In the genomic region with DNA sequence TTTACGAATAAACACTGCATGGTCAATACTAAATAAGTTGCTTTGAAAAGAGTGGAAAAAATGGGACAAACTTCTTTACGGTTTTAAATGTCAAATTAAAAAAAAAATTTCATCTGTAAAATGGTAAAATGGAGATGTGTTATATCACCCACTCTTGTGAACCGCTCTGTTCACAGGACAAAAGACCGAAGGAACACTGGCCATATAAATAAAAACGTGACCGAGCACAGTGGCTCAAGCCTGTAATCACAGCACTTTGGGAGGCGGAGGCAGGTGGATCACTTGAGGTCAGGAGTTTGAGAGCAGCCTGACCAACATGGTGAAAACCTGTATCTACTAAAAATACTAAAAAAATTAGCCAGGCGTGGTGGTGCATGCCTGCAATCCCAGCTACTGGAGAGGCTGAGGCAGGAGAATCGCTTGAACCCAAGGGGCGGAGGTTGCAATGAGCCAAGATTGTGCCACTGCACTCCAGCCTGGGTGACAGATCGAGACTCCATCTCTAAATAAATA, we compare ENCODE assay signal across 8 cellular contexts. TPM values are rescaled to one million over a fixed set of nuclear protein-coding genes. Genes with fewer than 3 reads are reported as not detected.
A peak's percentile ranks its signal among the peaks of the same experiment; 100 is the strongest.
DNase-seq lines count a peak whose midpoint lies in the region; ATAC-seq and TF ChIP-seq lines count a peak whose summit lies in the region.
"Not testable (repeated sequence)": the region's sequence is repeated elsewhere in the genome, so short reads cannot be mapped to it uniquely, and the experiment has no call there.

No MANE protein-coding gene starts in this region.

- not testable (repeated sequence) for H3K9me3 Mint-ChIP-seq in activated CD4-positive, alpha-beta T cell treated with anti-CD3 and anti-CD28 coated beads for 36 hours (ENCODE audit: low read depth); activated naive CD8-positive, alpha-beta T cell (ENCODE audit: low read depth); effector memory CD8-positive, alpha-beta T cell

- CTCF ChIA-PET in activated CD4-positive, alpha-beta T cell treated with anti-CD3 and anti-CD28 coated beads for 36 hours (lab: Charles Lee) = interaction anchor here (0.6 to 2.4 kb wide), 2 partner anchors 15 to 69 kb away, joined by 3 to 7 read pairs; no protein-coding TSS in a partner anchor

- H3K4me3 Mint-ChIP-seq in activated CD4-positive, alpha-beta T cell treated with anti-CD3 and anti-CD28 coated beads for 36 hours = peak overlapping the region; percentile 76
- peak overlapping the region; percentile 93 for H3K4me3 Mint-ChIP-seq in activated naive CD8-positive, alpha-beta T cell
- H3K4me3 Mint-ChIP-seq in effector memory CD8-positive, alpha-beta T cell = peak overlapping the region; percentile 88

- peak overlapping the region; percentile 86 for H3K27ac Mint-ChIP-seq in activated CD4-positive, alpha-beta T cell treated with anti-CD3 and anti-CD28 coated beads for 36 hours
- H3K27ac Mint-ChIP-seq in activated naive CD8-positive, alpha-beta T cell = peak overlapping the region; percentile 16
- peak overlapping the region; percentile 87 to 92 for H3K27ac Mint-ChIP-seq in effector memory CD8-positive, alpha-beta T cell

- not testable (repeated sequence) for H3K36me3 ChIP-seq in GM06990 (ENCODE audit: control insufficient read depth, insufficient read depth, low read length); OCI-LY1 (ENCODE audit: insufficient read depth, low read length); right lobe of liver; rectal smooth muscle tissue (ENCODE audit: control insufficient read depth, insufficient read depth, low read length); upper lobe of right lung

- H3K27me3 ChIP-seq in GM06990 (replicated peaks; ENCODE audit: control insufficient read depth, insufficient read depth, low read length); OCI-LY1 (ENCODE audit: insufficient read depth, low read length); right lobe of liver; rectal smooth muscle tissue (ENCODE audit: control insufficient read depth, insufficient read depth, low read length); upper lobe of right lung: not testable (repeated sequence)

- H3K79me2 ChIP-seq in OCI-LY1 (ENCODE audit: insufficient read depth, low read length) = peaks cover 31% of the 10 kb centered on the region

- not testable (repeated sequence) for DNase-seq in GM06990 (ENCODE audit: extremely low read depth, insufficient read length); activated CD4-positive, alpha-beta T cell treated with anti-CD3 and anti-CD28 coated beads for 36 hours; effector memory CD8-positive, alpha-beta T cell; right lobe of liver; upper lobe of right lung

- not testable (repeated sequence) for TF ChIP-seq CTCF in GM06990 (IDR thresholded peaks at IDR 0.05; ENCODE audit: insufficient read depth, low read length, poor library complexity, severe bottlenecking); OCI-LY1 (IDR thresholded peaks at IDR 0.05; ENCODE audit: low read length); right lobe of liver (IDR thresholded peaks at IDR 0.05); upper lobe of right lung (IDR thresholded peaks at IDR 0.05)

- not testable (repeated sequence) for H3K27me3 Mint-ChIP-seq in activated CD4-positive, alpha-beta T cell treated with anti-CD3 and anti-CD28 coated beads for 36 hours; activated naive CD8-positive, alpha-beta T cell
- peaks cover 0 to 10% of the 10 kb centered on the region in 2 donors for H3K27me3 Mint-ChIP-seq in effector memory CD8-positive, alpha-beta T cell

- H3K4me2 ChIP-seq in OCI-LY1 (ENCODE audit: low read length) = peak overlapping the region; percentile 98

- H3K27ac ChIP-seq in OCI-LY1 (ENCODE audit: low read depth, low read length, poor library complexity, severe bottlenecking) (peak overlapping the region; percentile 95), right lobe of liver (peak overlapping the region; percentile 78 to 87 (median 83)), upper lobe of right lung (peak overlapping the region; percentile 86)
- not testable (repeated sequence) for H3K27ac ChIP-seq in rectal smooth muscle tissue (ENCODE audit: low read depth, low read length)

- not testable (repeated sequence) for H3K9me3 ChIP-seq in OCI-LY1 (ENCODE audit: low read length); right lobe of liver; upper lobe of right lung

- intact Hi-C loops in activated CD4-positive, alpha-beta T cell treated with anti-CD3 and anti-CD28 coated beads for 36 hours (cut with DNase I, micrococcal nuclease) = loop anchor here (2.0 kb wide), 2 partner anchors 165 to 309 kb away; a partner anchor contains a TSS
- intact Hi-C loops in right lobe of liver (cut with DNase I); upper lobe of right lung (cut with DNase I): not testable (repeated sequence)

- POLR2A ChIA-PET in activated CD4-positive, alpha-beta T cell treated with anti-CD3 and anti-CD28 coated beads for 36 hours (lab: Charles Lee) = not testable (repeated sequence)

- WGBS in right lobe of liver (ENCODE audit: insufficient coverage, low coverage, low lambda C conversion rate, missing lambda C conversion rate) = 34% methylated on average over 11 of the region's 11 CpGs

- H3K36me3 Mint-ChIP-seq in activated CD4-positive, alpha-beta T cell treated with anti-CD3 and anti-CD28 coated beads for 36 hours (ENCODE audit: low read depth); activated naive CD8-positive, alpha-beta T cell; effector memory CD8-positive, alpha-beta T cell (ENCODE audit: insufficient read depth): not testable (repeated sequence)

- H3K4me1 ChIP-seq in OCI-LY1 (ENCODE audit: insufficient read depth, low read length, severe bottlenecking) (peaks cover 59% of the 10 kb centered on the region), right lobe of liver (peaks cover 0 to 31% (median 5%) of the 10 kb centered on the region in 4 donors), upper lobe of right lung (peaks cover 27% of the 10 kb centered on the region)
- H3K4me1 ChIP-seq in rectal smooth muscle tissue (ENCODE audit: control insufficient read depth, insufficient read depth, low read length) = not testable (repeated sequence)

- not testable (repeated sequence) for ATAC-seq in activated CD4-positive, alpha-beta T cell treated with anti-CD3 and anti-CD28 coated beads for 36 hours; effector memory CD8-positive, alpha-beta T cell (replicated peaks); upper lobe of right lung
- peak in 1 of 4 donors; percentile 11 for ATAC-seq in right lobe of liver

- H3K4me3 ChIP-seq in GM06990 (replicated peaks; ENCODE audit: low read depth, low read length) = peak overlapping the region; percentile 79
- peak overlapping the region; percentile 90 for H3K4me3 ChIP-seq in OCI-LY1 (ENCODE audit: low read depth, low read length, poor library complexity, severe bottlenecking)
- peak overlapping the region; percentile 43 to 63 (median 54) for H3K4me3 ChIP-seq in right lobe of liver
- peak overlapping the region; percentile 65 for H3K4me3 ChIP-seq in rectal smooth muscle tissue (ENCODE audit: low read length)
- H3K4me3 ChIP-seq in upper lobe of right lung = peak overlapping the region; percentile 60

- H3F3A ChIP-seq in OCI-LY1 (ENCODE audit: insufficient read depth, low read length) = not testable (repeated sequence)

- H2AFZ ChIP-seq in OCI-LY1 (ENCODE audit: low read length) = not testable (repeated sequence)

- H4K20me1 ChIP-seq in OCI-LY1 (ENCODE audit: insufficient read depth, low read length) = not testable (repeated sequence)

- peak overlapping the region; percentile 81 for H3K9ac ChIP-seq in OCI-LY1 (ENCODE audit: low read length)
- H3K9ac ChIP-seq in rectal smooth muscle tissue (ENCODE audit: low read length) = not testable (repeated sequence)

- H3K4me1 Mint-ChIP-seq in activated CD4-positive, alpha-beta T cell treated with anti-CD3 and anti-CD28 coated beads for 36 hours = peaks cover 60% of the 10 kb centered on the region
- peaks cover 59% of the 10 kb centered on the region for H3K4me1 Mint-ChIP-seq in activated naive CD8-positive, alpha-beta T cell (ENCODE audit: low read depth)
- H3K4me1 Mint-ChIP-seq in effector memory CD8-positive, alpha-beta T cell (ENCODE audit: low read depth in 2 of 2) = peaks cover 34 to 48% of the 10 kb centered on the region in 2 donors

- not testable (repeated sequence) for TF ChIP-seq POLR2A in right lobe of liver (IDR thresholded peaks at IDR 0.05)

- H3K9me2 ChIP-seq in OCI-LY1 (ENCODE audit: low read depth, low read length) = not testable (repeated sequence)

RNA-seq across cellular contexts. Expression of a gene that starts 8.8 kb away (rescaled TPM):
- 1 to 10 TPM; 1.6 to 2.2 TPM for total RNA-seq in activated CD4-positive, alpha-beta T cell treated with anti-CD3 and anti-CD28 coated beads for 36 hours
- total RNA-seq in right lobe of liver = 10 to 100 TPM in 2 of 6 experiments, 1 to 10 TPM in 4; 6.6 to 10.5 (median 9.3) TPM
- total RNA-seq in upper lobe of right lung = 27.4 TPM

Comparison
In these comparisons a context has a peak if more than half of its experiments do, and no peak if none do; other contexts are left out.
1. H3K27ac Mint-ChIP-seq: peak in every context shown above with its lines; median percentile 90 in effector memory CD8-positive, alpha-beta T cell; 86 in activated CD4-positive, alpha-beta T cell treated with anti-CD3 and anti-CD28 coated beads for 36 hours; 16 in activated naive CD8-positive, alpha-beta T cell.